ENCODE assay signal across 25 cellular contexts in the genomic region with DNA sequence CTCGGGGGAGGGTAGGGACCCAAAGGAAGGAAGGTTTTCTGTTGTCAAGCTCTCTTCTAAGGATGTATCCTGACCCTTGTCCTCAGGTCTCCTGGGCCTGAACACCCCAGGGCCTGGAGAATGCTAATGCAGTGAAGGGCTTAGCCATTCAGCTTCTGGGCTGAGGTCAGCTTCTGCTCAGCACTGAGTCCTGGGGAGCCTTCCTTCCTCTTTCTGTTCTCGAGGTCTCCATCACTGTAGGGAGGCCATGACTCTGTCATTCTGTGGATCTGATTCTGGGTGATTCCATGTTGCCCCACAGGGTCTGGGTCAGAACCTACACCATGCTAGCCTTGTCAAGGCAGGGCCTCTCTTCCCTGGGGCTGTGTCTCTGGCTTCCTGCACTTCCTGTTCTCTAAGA.
DNase-seq lines count a peak whose midpoint lies in the region; ATAC-seq and TF ChIP-seq lines count a peak whose summit lies in the region.
"Had no signal": no experiment of that assay in that cellular context is flagged by ENCODE, and none has a peak within 500 bp of the region (broad histone marks: within the 10 kb centered on the region; RNA-seq: fewer than 3 reads in every experiment).

No MANE protein-coding gene starts in this region.

- ATAC-seq in HG02623 (IDR thresholded peaks at IDR 0.05; ENCODE audit: unreplicated experiment), result no peak
- ATAC-seq: GM23338, Panc1 had no signal

- DNase-seq in Karpas-422 (peak; percentile 53), OCI-M1 (lab: John Stamatoyannopoulos, UW) (peak; percentile 4), foreskin melanocyte (peak; percentile 29), GM13976 (ENCODE audit: low spot score) (no peak)
- no peak for DNase-seq in stimulated activated naive CD4-positive, alpha-beta T cell (lab: John Stamatoyannopoulos, UW)
- no peak for DNase-seq in activated naive CD4-positive, alpha-beta T cell treated with anti-CD3 and anti-CD28 coated beads, Interleukin-2, amount 10 ng/mL, durations not matched to agents 7 days and 5 days
- DNase-seq: CD4-positive, CD25-positive, alpha-beta regulatory T cell; DMS153; IMR-90; KG1; NCI-H1092 treated with DMSO at 0.1 percent for 48 hours; NCI-H1436 treated with DMSO at 0.1 percent for 48 hours; NCI-H187 treated with DMSO at 0.1 percent for 48 hours; NCI-H2107; NCI-H524; NCI-H82; SHP77 treated with DMSO at 0.1 percent for 48 hours had no signal

- in situ Hi-C loops in GM13976 (cut with MboI; ENCODE audit: low sequenced_read_pairs, unreplicated experiment), result no loop called here

- H3K4me3 ChIP-seq in Karpas-422 (ENCODE audit: low read length) (no peak overlapping the region), parathyroid adenoma (ENCODE audit: low read depth, low read length) (no peak overlapping the region)
- H3K4me3 ChIP-seq: BLaER1, GM23338, HAP-1, SK-N-MC had no signal

- H3K79me2 ChIP-seq in Karpas-422 (ENCODE audit: low read length) (no peaks in the 10 kb centered on the region), parathyroid adenoma (no peaks in the 10 kb centered on the region)

- H3K9ac ChIP-seq in Karpas-422 (ENCODE audit: low read length), result no peak overlapping the region
- no peak overlapping the region for H3K9ac ChIP-seq in parathyroid adenoma
- H3K9ac ChIP-seq: BLaER1 had no signal

- H3K9me3 ChIP-seq in Karpas-422 (ENCODE audit: low read length), result no peaks in the 10 kb centered on the region
- no peaks in the 10 kb centered on the region for H3K9me3 ChIP-seq in parathyroid adenoma (ENCODE audit: control insufficient read depth, low read length)
- H3K9me3 ChIP-seq: HAP-1 had no signal

- no peaks in the 10 kb centered on the region for H3K27me3 ChIP-seq in Karpas-422 (ENCODE audit: low read length)
- no peaks in the 10 kb centered on the region for H3K27me3 ChIP-seq in parathyroid adenoma (ENCODE audit: control insufficient read depth, insufficient read depth, low read length)
- H3K27me3 ChIP-seq: BLaER1 had no signal

- no peaks in the 10 kb centered on the region for H3K4me1 Mint-ChIP-seq in activated naive CD4-positive, alpha-beta T cell treated with anti-CD3 and anti-CD28 coated beads, Interleukin-2, amount 10 ng/mL, durations not matched to agents 7 days and 5 days
- H3K4me1 Mint-ChIP-seq: CD4-positive, CD25-positive, alpha-beta regulatory T cell; GM23338 had no signal

- H3K27ac ChIP-seq in Karpas-422 (ENCODE audit: low read length) (no peak overlapping the region), parathyroid adenoma (no peak overlapping the region)
- H3K27ac ChIP-seq: BLaER1, RWPE1, SK-N-MC had no signal

- H3K4me1 ChIP-seq in Karpas-422 (ENCODE audit: low read length) (peaks cover 14% of the 10 kb centered on the region; the same call in 1 of the 2 replicates), parathyroid adenoma (peaks cover under 1% of the 10 kb centered on the region)
- H3K4me1 ChIP-seq: HAP-1 had no signal

- no peaks in the 10 kb centered on the region for H4K20me1 ChIP-seq in Karpas-422 (ENCODE audit: insufficient read depth, low read depth, low read length)
- H4K20me1 ChIP-seq: BLaER1 had no signal

- no peaks in the 10 kb centered on the region for H3K36me3 Mint-ChIP-seq in activated naive CD4-positive, alpha-beta T cell treated with anti-CD3 and anti-CD28 coated beads, Interleukin-2, amount 10 ng/mL, durations not matched to agents 7 days and 5 days
- H3K36me3 Mint-ChIP-seq: CD4-positive, CD25-positive, alpha-beta regulatory T cell had no signal

- no peak overlapping the region for H3K4me3 Mint-ChIP-seq in activated naive CD4-positive, alpha-beta T cell treated with anti-CD3 and anti-CD28 coated beads, Interleukin-2, amount 10 ng/mL, durations not matched to agents 7 days and 5 days
- H3K4me3 Mint-ChIP-seq: CD4-positive, CD25-positive, alpha-beta regulatory T cell; GM23338 had no signal

- H3K27me3 Mint-ChIP-seq in activated naive CD4-positive, alpha-beta T cell treated with anti-CD3 and anti-CD28 coated beads, Interleukin-2, amount 10 ng/mL, durations not matched to agents 7 days and 5 days, result no peaks in the 10 kb centered on the region
- H3K27me3 Mint-ChIP-seq: CD4-positive, CD25-positive, alpha-beta regulatory T cell had no signal

- no peak for TF ChIP-seq CTCF in parathyroid adenoma (IDR thresholded peaks at IDR 0.05)
- no peak for TF ChIP-seq CTCF in GM13976 (IDR thresholded peaks at IDR 0.05; ENCODE audit: borderline replicate concordance, control extremely low read depth, extremely low read depth, insufficient read depth, missing control alignments)

- H3K27ac Mint-ChIP-seq in activated naive CD4-positive, alpha-beta T cell treated with anti-CD3 and anti-CD28 coated beads, Interleukin-2, amount 10 ng/mL, durations not matched to agents 7 days and 5 days, result no peak overlapping the region
- H3K27ac Mint-ChIP-seq: CD4-positive, CD25-positive, alpha-beta regulatory T cell; GM23338 had no signal

- CTCF ChIA-PET in activated naive CD4-positive, alpha-beta T cell treated with anti-CD3 and anti-CD28 coated beads, Interleukin-2, amount 10 ng/mL, durations not matched to agents 7 days and 5 days (lab: Charles Lee), result no interaction called here

- no peak overlapping the region for H3K4me2 ChIP-seq in Karpas-422 (ENCODE audit: low read depth, low read length, poor library complexity, severe bottlenecking)
- no peak overlapping the region for H3K4me2 ChIP-seq in parathyroid adenoma (ENCODE audit: low read length)
- H3K4me2 ChIP-seq: BLaER1, GM23338 had no signal

- H2AFZ ChIP-seq in Karpas-422 (ENCODE audit: low read length), result peak overlapping the region; percentile 7
- H2AFZ ChIP-seq in parathyroid adenoma, result peak overlapping the region; percentile 47
- H2AFZ ChIP-seq: GM23338 had no signal

- H3K36me3 ChIP-seq in Karpas-422 (ENCODE audit: insufficient read depth, low read length), result no peaks in the 10 kb centered on the region
- no peaks in the 10 kb centered on the region for H3K36me3 ChIP-seq in parathyroid adenoma (ENCODE audit: control insufficient read depth, insufficient read depth, low read length)
- H3K36me3 ChIP-seq: BLaER1, HAP-1 had no signal

- peaks cover 2% of the 10 kb centered on the region for H3K9me3 Mint-ChIP-seq in activated naive CD4-positive, alpha-beta T cell treated with anti-CD3 and anti-CD28 coated beads, Interleukin-2, amount 10 ng/mL, durations not matched to agents 7 days and 5 days

- no peaks in the 10 kb centered on the region for H3K9me2 ChIP-seq in Karpas-422 (replicated peaks; ENCODE audit: insufficient read depth, low read length)

Comparison
In these comparisons a context has a peak if more than half of its experiments do, and no peak if none do; other contexts are left out.
1. DNase-seq: peak in Karpas-422 (single experiment), OCI-M1 (single experiment) and foreskin melanocyte (single experiment); none in GM13976 (single experiment), stimulated activated naive CD4-positive, alpha-beta T cell (0 of 6) and activated naive CD4-positive, alpha-beta T cell treated with anti-CD3 and anti-CD28 coated beads, Interleukin-2, amount 10 ng/mL, durations not matched to agents 7 days and 5 days (single experiment).